8 cellular contexts compared by ENCODE assay signal in genomic region chr17:50213026-50214015, GRCh38. TPM values are rescaled to one million over a fixed set of nuclear protein-coding genes. Genes with fewer than 3 reads are reported as not detected.
DNase-seq lines count a peak whose midpoint lies in the region; ATAC-seq and TF ChIP-seq lines count a peak whose summit lies in the region.

No MANE protein-coding gene starts in this region.

- no peak overlapping the region for H3K4me3 ChIP-seq in GM12864 (ENCODE audit: low read depth, low read length)
- H3K4me3 ChIP-seq in ovary = no peak overlapping the region

- no peak for DNase-seq in GM12864 (ENCODE audit: low read depth)
- DNase-seq in ovary = peak in 4 of 5 donors; percentile 14 to 31 (median 24)
- DNase-seq in NCI-H1092 treated with DMSO at 0.1 percent for 48 hours (lab: John Stamatoyannopoulos, UW) = no peak
- DNase-seq in COR-L47 (lab: John Stamatoyannopoulos, UW) = no peak
- DNase-seq in foreskin melanocyte = no peak

- peak; percentile 94 for ATAC-seq in GM19463 (IDR thresholded peaks at IDR 0.05; ENCODE audit: unreplicated experiment)
- peak; percentile 85 for ATAC-seq in HG03565 (IDR thresholded peaks at IDR 0.05; ENCODE audit: unreplicated experiment)
- ATAC-seq in activated T-helper 17 cell treated with anti-CD3 and anti-CD28 coated beads, Interleukin-2, amount 50 U/mL, for 72 hours (replicated peaks) = peak; percentile 93

- no peak for TF ChIP-seq POLR2A in ovary (IDR thresholded peaks at IDR 0.05)

- intact Hi-C loops in ovary (cut with DNase I) = no loop called here

- no peaks in the 10 kb centered on the region for H3K9me3 ChIP-seq in ovary

- no peak for TF ChIP-seq EP300 in ovary (IDR thresholded peaks at IDR 0.05)

- TF ChIP-seq CTCF in GM12864 (IDR thresholded peaks at IDR 0.05; ENCODE audit: low read depth, low read length, missing control alignments) (peak; percentile 20), ovary (IDR thresholded peaks at IDR 0.05) (no peak)

- no peaks in the 10 kb centered on the region for H3K27me3 ChIP-seq in ovary

- no peaks in the 10 kb centered on the region for H3K9me3 Mint-ChIP-seq in activated T-helper 17 cell treated with anti-CD3 and anti-CD28 coated beads, Interleukin-2, amount 50 U/mL, for 72 hours

- H3K36me3 ChIP-seq in ovary = no peaks in the 10 kb centered on the region

- H3K27ac ChIP-seq in ovary = peak overlapping the region in 1 of 2 donors; percentile 95

- H3K4me1 Mint-ChIP-seq in activated T-helper 17 cell treated with anti-CD3 and anti-CD28 coated beads, Interleukin-2, amount 50 U/mL, for 72 hours = peaks cover 10% of the 10 kb centered on the region

- H3K27me3 Mint-ChIP-seq in activated T-helper 17 cell treated with anti-CD3 and anti-CD28 coated beads, Interleukin-2, amount 50 U/mL, for 72 hours = peaks cover 31% of the 10 kb centered on the region

- no peak overlapping the region for H3K4me3 Mint-ChIP-seq in activated T-helper 17 cell treated with anti-CD3 and anti-CD28 coated beads, Interleukin-2, amount 50 U/mL, for 72 hours

- H3K27ac Mint-ChIP-seq in activated T-helper 17 cell treated with anti-CD3 and anti-CD28 coated beads, Interleukin-2, amount 50 U/mL, for 72 hours = no peak overlapping the region

- H3K4me1 ChIP-seq in ovary (ENCODE audit: insufficient read depth) = peaks cover 34% of the 10 kb centered on the region

- 67 to 71% (median 69%) methylated on average over 9 of the region's 9 CpGs for whole genome bisulfite sequencing in ovary, 3 donors

- no peaks in the 10 kb centered on the region for H3K36me3 Mint-ChIP-seq in activated T-helper 17 cell treated with anti-CD3 and anti-CD28 coated beads, Interleukin-2, amount 50 U/mL, for 72 hours (ENCODE audit: low read depth)

RNA-seq across cellular contexts. Expression of gene COL1A1, which starts 11.9 kb away (rescaled TPM):
- total RNA-seq in activated T-helper 17 cell treated with anti-CD3 and anti-CD28 coated beads, Interleukin-2, amount 50 U/mL, for 72 hours = 1 to 10 TPM in 1 of 2 donors, under 1 TPM in 1; 0.37 to 1.9 TPM
- 1,000 to 10,000 TPM in 1 of 7 donors, 100 to 1,000 TPM in 5, 10 to 100 TPM in 1; 71.2 to 1,087 (median 550) TPM for total RNA-seq in ovary
- 100 to 1,000 TPM; 260 to 321 TPM for polyA plus RNA-seq in ovary

RNA-seq across cellular contexts. Expression of gene SGCA, which starts 47.5 kb away (rescaled TPM):
- not detected for total RNA-seq in activated T-helper 17 cell treated with anti-CD3 and anti-CD28 coated beads, Interleukin-2, amount 50 U/mL, for 72 hours
- 1 to 10 TPM in 5 of 7 donors, under 1 TPM in 2; 0.48 to 3.4 (median 1.2) TPM for total RNA-seq in ovary
- polyA plus RNA-seq in ovary = 1 to 10 TPM; 2.2 to 3.4 TPM

Comparison
In these comparisons a context has a peak if more than half of its experiments do, and no peak if none do; other contexts are left out.
1. DNase-seq: peak in ovary (4 of 5); none in GM12864 (single experiment), NCI-H1092 treated with DMSO at 0.1 percent for 48 hours (single experiment), COR-L47 (single experiment) and foreskin melanocyte (single experiment).
2. RNA of gene COL1A1, which starts 11.9 kb away (total RNA-seq): 71.2 to 1,087 TPM in ovary; 0.37 to 1.9 TPM in activated T-helper 17 cell treated with anti-CD3 and anti-CD28 coated beads, Interleukin-2, amount 50 U/mL, for 72 hours; every median in the first group is over 10 times any median in the second.
3. Peak in every context shown above with its lines, with median percentiles within 50 percentile points of each other: ATAC-seq.